9 cellular contexts compared by ENCODE assay signal in the genomic region with DNA sequence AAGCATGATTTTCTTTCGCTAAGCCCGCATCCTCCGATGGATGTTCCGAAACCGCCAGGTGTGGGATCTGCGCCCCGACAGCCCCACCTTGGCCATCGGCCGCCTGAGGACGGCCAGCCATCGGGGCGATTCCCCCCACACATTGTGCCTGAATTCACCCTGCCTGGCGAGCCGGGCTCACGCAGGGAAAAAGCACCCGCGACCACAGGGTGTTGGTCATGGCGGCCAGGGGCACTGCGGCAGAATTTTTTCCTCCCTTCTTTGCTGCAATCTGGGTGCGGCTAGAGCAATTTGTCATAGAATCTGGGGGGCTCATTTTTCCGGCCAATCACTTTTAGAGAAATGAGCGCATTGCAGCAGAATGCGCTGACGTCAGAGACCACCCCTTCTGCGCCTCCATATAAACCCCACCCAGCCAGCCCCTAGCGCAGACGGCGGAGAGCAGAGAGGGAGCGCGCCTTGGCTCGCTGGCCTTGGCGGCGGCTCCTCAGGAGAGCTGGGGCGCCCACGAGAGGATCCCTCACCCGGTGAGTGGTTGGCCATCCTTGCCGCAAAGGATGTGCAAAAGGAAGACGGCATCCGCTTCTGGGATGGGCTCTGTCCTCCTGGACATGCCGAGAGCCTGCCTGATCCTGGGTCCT. TPM values are rescaled to one million over a fixed set of nuclear protein-coding genes. Genes with fewer than 3 reads are reported as not detected.
DNase-seq lines count a peak whose midpoint lies in the region; ATAC-seq and FAIRE-seq lines count a peak whose summit lies in the region.
"Had no signal": no experiment of that assay in that cellular context is flagged by ENCODE, and none has a peak within 500 bp of the region (broad histone marks: within the 10 kb centered on the region; RNA-seq: fewer than 3 reads in every experiment).

Gene MEG3 (plus strand): TSS at position 428 of the 641 bp plus-strand sequence.

- FAIRE-seq in frontal cortex (lab: Jason Lieb, UNC) (no peak), urothelium cell line (lab: Jason Lieb, UNC) (no peak)

- DNase-seq in Ammon's horn (ENCODE audit: low spot score) (peak; percentile 52), UCSD-AML1 (lab: John Stamatoyannopoulos, UW; ENCODE audit: unreplicated experiment) (peak; percentile 35), frontal cortex (ENCODE audit: low spot score in 2 of 2) (no peak), putamen (ENCODE audit: low spot score) (peak; percentile 60), urothelium cell line (ENCODE audit: low spot score) (no peak), NOMO-1 treated with dmso at 0.1 percent for 144 hours (lab: John Stamatoyannopoulos, UW; ENCODE audit: unreplicated experiment) (no peak)
- DNase-seq: NCI-H526 had no signal

- ATAC-seq in HG03095 (IDR thresholded peaks at IDR 0.05; ENCODE audit: unreplicated experiment) (no peak), GM19023 (IDR thresholded peaks at IDR 0.05; ENCODE audit: unreplicated experiment) (no peak)

RNA-seq across cellular contexts. Expression of gene MEG3, which starts in this region (rescaled TPM):
- 95.4 TPM for total RNA-seq in frontal cortex

Comparison
In these comparisons a context has a peak if more than half of its experiments do, and no peak if none do; other contexts are left out.
1. DNase-seq: peak in Ammon's horn (single experiment), UCSD-AML1 (single experiment) and putamen (single experiment); none in frontal cortex (0 of 2), urothelium cell line (single experiment) and NOMO-1 treated with dmso at 0.1 percent for 144 hours (single experiment).